ENCODE assay signal across 17 cellular contexts in genomic region chr1:100240013-100240412, GRCh38.
"Had no signal": no experiment of that assay in that cellular context is flagged by ENCODE, and none has a peak within 500 bp of the region (broad histone marks: within the 10 kb centered on the region; RNA-seq: fewer than 3 reads in every experiment).

No MANE protein-coding gene starts in this region.

- H3K27ac Mint-ChIP-seq: activated CD4-positive, alpha-beta T cell treated with anti-CD3 and anti-CD28 coated beads, Interleukin-2, amount 10 ng/mL, durations not matched to agents 7 days and 5 days; neural progenitor cell; T-helper 1 cell treated with Interleukin-12 subunit alpha and Interleukin-12 subunit beta and Interleukin-4 antibody, amounts not matched to agents 30 μg/mL and 1 μg/mL, for 36 hours had no signal

- H3K4me1 Mint-ChIP-seq: neural progenitor cell had no signal

- ATAC-seq: activated T-cell treated with anti-CD3 and anti-CD28 coated beads, Interleukin-2, amount 50 U/mL, for 72 hours; gastroesophageal sphincter; heart left ventricle; left ventricle myocardium superior; naive thymus-derived CD4-positive, alpha-beta T cell; stimulated activated naive CD8-positive, alpha-beta T cell treated with anti-CD3 and anti-CD28 coated beads, Interleukin-15, Interleukin-2, amounts not matched to agents 100 U/mL and 50 U/mL, for 24 hours had no signal

- H3K27ac ChIP-seq: ascending aorta, gastroesophageal sphincter, heart left ventricle, neural progenitor cell, tibial nerve, vagina had no signal

- H3K4me3 Mint-ChIP-seq: activated CD4-positive, alpha-beta T cell treated with anti-CD3 and anti-CD28 coated beads, Interleukin-2, amount 10 ng/mL, durations not matched to agents 7 days and 5 days; activated T-cell treated with anti-CD3 and anti-CD28 coated beads, Interleukin-2, amount 50 U/mL, for 72 hours; naive thymus-derived CD4-positive, alpha-beta T cell; neural progenitor cell; T-helper 1 cell treated with Interleukin-12 subunit alpha and Interleukin-12 subunit beta and Interleukin-4 antibody, amounts not matched to agents 30 μg/mL and 1 μg/mL, for 36 hours had no signal

- DNase-seq: activated CD4-positive, alpha-beta T cell treated with anti-CD3 and anti-CD28 coated beads, Interleukin-2, amount 10 ng/mL, durations not matched to agents 7 days and 5 days; activated CD8-positive, alpha-beta memory T cell treated with anti-CD3 and anti-CD28 coated beads, Interleukin-2, amount 50 U/mL, for 4 hours; activated effector memory CD4-positive, alpha-beta T cell treated with anti-CD3 and anti-CD28 coated beads, Interleukin-2, amount 50 U/mL, for 16 hours; activated naive CD4-positive, alpha-beta T cell treated with anti-CD3 and anti-CD28 coated beads, Interleukin-2, amount 50 U/mL, for 16 hours; activated T-cell treated with anti-CD3 and anti-CD28 coated beads, Interleukin-2, amount 50 U/mL, for 72 hours; effector CD4-positive, alpha-beta T cell; heart left ventricle; left ventricle myocardium superior; mesendoderm; naive thymus-derived CD4-positive, alpha-beta T cell; stimulated activated naive CD8-positive, alpha-beta T cell treated with anti-CD3 and anti-CD28 coated beads, Interleukin-15, Interleukin-2, amounts not matched to agents 100 U/mL and 50 U/mL, for 24 hours had no signal

- H3K9me3 Mint-ChIP-seq: activated CD4-positive, alpha-beta T cell treated with anti-CD3 and anti-CD28 coated beads, Interleukin-2, amount 10 ng/mL, durations not matched to agents 7 days and 5 days; activated T-cell treated with anti-CD3 and anti-CD28 coated beads, Interleukin-2, amount 50 U/mL, for 72 hours; naive thymus-derived CD4-positive, alpha-beta T cell; neural progenitor cell; T-helper 1 cell treated with Interleukin-12 subunit alpha and Interleukin-12 subunit beta and Interleukin-4 antibody, amounts not matched to agents 30 μg/mL and 1 μg/mL, for 36 hours had no signal

- H3K27me3 Mint-ChIP-seq: activated CD4-positive, alpha-beta T cell treated with anti-CD3 and anti-CD28 coated beads, Interleukin-2, amount 10 ng/mL, durations not matched to agents 7 days and 5 days; naive thymus-derived CD4-positive, alpha-beta T cell had no signal
